ENCODE assay signal across 1 cellular context in the genomic region with DNA sequence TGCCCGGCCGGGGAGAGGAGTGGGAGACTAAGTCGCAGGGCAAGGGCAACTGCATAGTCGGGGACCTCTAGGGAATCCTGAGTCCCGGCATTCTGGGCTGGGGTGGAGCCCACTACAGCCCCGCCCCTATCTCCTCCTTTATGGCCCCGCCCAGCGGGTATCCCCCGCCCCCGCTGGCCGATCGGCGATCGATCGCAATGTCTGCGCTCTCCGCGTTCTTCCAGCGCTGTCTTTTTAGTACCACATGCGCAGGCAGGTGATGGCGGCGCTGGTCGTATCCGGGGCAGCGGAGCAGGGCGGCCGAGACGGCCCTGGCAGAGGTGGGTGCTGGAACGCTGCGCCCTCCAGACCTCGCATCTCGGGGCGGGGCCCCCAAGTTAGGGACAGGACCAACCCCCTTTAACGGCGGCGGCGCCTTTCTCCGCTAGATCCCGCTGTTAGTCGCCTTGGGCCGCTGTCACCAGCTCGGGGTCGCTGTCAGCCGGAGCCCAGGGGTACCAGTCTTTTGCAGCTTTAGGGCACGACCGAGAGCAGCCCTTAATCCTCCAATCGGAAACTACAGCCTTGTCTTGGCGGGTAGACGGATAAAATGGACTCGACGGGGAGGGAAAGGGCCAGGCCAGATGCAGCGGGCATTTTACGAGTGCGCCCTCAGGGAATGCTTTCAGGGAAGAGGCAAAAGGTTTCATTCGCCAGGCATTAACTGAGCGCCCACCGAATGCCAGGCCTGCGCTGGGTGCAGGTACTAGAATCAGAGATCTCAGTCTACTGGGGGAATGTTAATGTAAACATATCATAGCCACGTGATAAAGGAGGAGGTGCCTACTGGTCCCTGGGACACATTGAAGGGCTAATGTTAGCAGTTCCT.
TF ChIP-seq lines count a peak whose summit lies in the region.

DPH1 (plus strand) TSS at position 243 of the 868 bp plus-strand sequence; CDS start at position 260, 17 bp downstream.

TF ChIP-seq in HCT116, 20 proteins besides CTCF, POLR2A, EP300 and RAD21 (continued from another document):
- TF ChIP-seq, protein P1, sequence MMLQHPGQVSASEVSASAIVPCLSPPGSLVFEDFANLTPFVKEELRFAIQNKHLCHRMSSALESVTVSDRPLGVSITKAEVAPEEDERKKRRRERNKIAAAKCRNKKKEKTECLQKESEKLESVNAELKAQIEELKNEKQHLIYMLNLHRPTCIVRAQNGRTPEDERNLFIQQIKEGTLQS (IDR thresholded peaks at IDR 0.05): no peak
- TF ChIP-seq, protein P2, sequence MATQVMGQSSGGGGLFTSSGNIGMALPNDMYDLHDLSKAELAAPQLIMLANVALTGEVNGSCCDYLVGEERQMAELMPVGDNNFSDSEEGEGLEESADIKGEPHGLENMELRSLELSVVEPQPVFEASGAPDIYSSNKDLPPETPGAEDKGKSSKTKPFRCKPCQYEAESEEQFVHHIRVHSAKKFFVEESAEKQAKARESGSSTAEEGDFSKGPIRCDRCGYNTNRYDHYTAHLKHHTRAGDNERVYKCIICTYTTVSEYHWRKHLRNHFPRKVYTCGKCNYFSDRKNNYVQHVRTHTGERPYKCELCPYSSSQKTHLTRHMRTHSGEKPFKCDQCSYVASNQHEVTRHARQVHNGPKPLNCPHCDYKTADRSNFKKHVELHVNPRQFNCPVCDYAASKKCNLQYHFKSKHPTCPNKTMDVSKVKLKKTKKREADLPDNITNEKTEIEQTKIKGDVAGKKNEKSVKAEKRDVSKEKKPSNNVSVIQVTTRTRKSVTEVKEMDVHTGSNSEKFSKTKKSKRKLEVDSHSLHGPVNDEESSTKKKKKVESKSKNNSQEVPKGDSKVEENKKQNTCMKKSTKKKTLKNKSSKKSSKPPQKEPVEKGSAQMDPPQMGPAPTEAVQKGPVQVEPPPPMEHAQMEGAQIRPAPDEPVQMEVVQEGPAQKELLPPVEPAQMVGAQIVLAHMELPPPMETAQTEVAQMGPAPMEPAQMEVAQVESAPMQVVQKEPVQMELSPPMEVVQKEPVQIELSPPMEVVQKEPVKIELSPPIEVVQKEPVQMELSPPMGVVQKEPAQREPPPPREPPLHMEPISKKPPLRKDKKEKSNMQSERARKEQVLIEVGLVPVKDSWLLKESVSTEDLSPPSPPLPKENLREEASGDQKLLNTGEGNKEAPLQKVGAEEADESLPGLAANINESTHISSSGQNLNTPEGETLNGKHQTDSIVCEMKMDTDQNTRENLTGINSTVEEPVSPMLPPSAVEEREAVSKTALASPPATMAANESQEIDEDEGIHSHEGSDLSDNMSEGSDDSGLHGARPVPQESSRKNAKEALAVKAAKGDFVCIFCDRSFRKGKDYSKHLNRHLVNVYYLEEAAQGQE (IDR thresholded peaks at IDR 0.05; ENCODE audit: low read depth): no peak
- TF ChIP-seq CBX3 (IDR thresholded peaks at IDR 0.05; ENCODE audit: low read depth) (no peak; the same call in 1 of the 2 replicates), TCF7L2 (IDR thresholded peaks at IDR 0.05; ENCODE audit: borderline replicate concordance, extremely low read depth, insufficient read depth, insufficient read length) (peak; percentile 33), ZFX (IDR thresholded peaks at IDR 0.05) (peak; percentile 55; the same call in 1 of the 2 replicates), ELF1 (IDR thresholded peaks at IDR 0.05; ENCODE audit: borderline replicate concordance, low read depth) (no peak), SRF (IDR thresholded peaks at IDR 0.05; ENCODE audit: low read depth) (peak; percentile 98), EZH2 (IDR thresholded peaks at IDR 0.05) (no peak), FOSL1 (IDR thresholded peaks at IDR 0.05; ENCODE audit: low read depth) (no peak)
TF ChIP-seq in HCT116: peak in this region for 9.
